3 cellular contexts compared by ENCODE assay signal in the genomic region with DNA sequence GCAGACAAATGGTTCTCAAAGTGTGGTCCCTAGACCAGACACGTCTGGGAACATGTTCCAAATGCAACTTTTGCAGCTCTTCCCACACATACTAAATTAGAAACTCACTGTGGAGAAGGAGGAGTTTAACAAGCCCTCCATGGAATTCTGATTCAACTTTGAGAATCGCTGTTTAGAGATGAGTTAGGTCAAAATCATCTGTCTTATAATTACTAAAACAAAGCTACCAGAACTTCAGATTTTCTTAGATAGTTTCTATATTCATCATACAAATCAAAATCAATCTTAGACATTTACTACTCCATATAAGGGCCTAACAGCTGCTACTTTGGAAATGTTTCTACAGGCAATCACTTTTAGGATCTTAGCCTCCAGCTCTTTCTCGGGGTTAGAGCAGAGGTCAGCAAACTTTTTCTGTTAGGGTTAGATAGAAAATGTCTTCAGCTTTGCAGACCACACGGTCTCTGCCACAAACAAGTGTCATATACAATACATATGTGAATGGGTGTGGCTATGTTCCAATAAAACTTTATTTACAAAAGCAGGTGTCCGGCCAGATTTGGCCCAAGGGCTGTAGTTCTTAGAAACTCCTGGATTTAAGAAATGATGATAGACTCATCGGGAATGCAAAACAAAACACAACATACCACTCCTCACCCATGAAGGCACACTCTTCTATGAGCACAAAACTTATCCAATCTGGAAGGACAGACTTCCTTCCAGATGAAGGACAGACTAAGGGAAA.
TF ChIP-seq lines count a peak whose summit lies in the region.

No MANE protein-coding gene starts in this region.

TF ChIP-seq in HCT116, 20 proteins besides CTCF, POLR2A, EP300 and RAD21:
- 0 out of 2 replicates have a peak, but pooled peaks have one; percentile 13 for TF ChIP-seq CBX3 (IDR thresholded peaks at IDR 0.05; ENCODE audit: low read depth)
- TF ChIP-seq EZH2 (IDR thresholded peaks at IDR 0.05) = no peak

TF ChIP-seq in GM12878, 131 proteins besides CTCF, POLR2A, EP300 and RAD21:
- TF ChIP-seq ZBTB40 (IDR thresholded peaks at IDR 0.05; ENCODE audit: borderline replicate concordance) = peak; percentile 65
- TF ChIP-seq ZZZ3 (IDR thresholded peaks at IDR 0.05; ENCODE audit: control insufficient read depth, insufficient read length, low read depth) = no peak
- no peak for TF ChIP-seq KAT2A (conservative IDR thresholded peaks at IDR 0.05; ENCODE audit: control insufficient read depth, low read depth, low read length)
- no peak for TF ChIP-seq TBL1XR1 (IDR thresholded peaks at IDR 0.05; ENCODE audit: low read depth, low read length)

TF ChIP-seq in WTC11, 78 proteins besides CTCF, POLR2A, EP300 and RAD21:
- TF ChIP-seq IRF2 (CRISPR knock-in tag; IDR thresholded peaks at IDR 0.05; ENCODE audit: borderline replicate concordance, low read depth) = no peak
- TF ChIP-seq ATF3 (CRISPR knock-in tag; conservative IDR thresholded peaks at IDR 0.05) = no peak
- TF ChIP-seq, protein P1, sequence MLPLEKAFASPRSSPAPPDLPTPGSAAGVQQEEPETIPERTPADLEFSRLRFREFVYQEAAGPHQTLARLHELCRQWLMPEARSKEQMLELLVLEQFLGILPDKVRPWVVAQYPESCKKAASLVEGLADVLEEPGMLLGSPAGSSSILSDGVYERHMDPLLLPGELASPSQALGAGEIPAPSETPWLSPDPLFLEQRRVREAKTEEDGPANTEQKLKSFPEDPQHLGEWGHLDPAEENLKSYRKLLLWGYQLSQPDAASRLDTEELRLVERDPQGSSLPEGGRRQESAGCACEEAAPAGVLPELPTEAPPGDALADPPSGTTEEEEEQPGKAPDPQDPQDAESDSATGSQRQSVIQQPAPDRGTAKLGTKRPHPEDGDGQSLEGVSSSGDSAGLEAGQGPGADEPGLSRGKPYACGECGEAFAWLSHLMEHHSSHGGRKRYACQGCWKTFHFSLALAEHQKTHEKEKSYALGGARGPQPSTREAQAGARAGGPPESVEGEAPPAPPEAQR (CRISPR knock-in tag; IDR thresholded peaks at IDR 0.05) = no peak
- TF ChIP-seq MXD4 (CRISPR knock-in tag; IDR thresholded peaks at IDR 0.05; ENCODE audit: borderline replicate concordance) = no peak
